Comparison of ENCODE assay signal across 31 cellular contexts in genomic region chr10:132487241-132488135, GRCh38. TPM values are rescaled to one million over a fixed set of nuclear protein-coding genes. Genes with fewer than 3 reads are reported as not detected.
DNase-seq lines count a peak whose midpoint lies in the region; ATAC-seq and TF ChIP-seq lines count a peak whose summit lies in the region.
"Had no signal": no experiment of that assay in that cellular context is flagged by ENCODE, and none has a peak within 500 bp of the region (broad histone marks: within the 10 kb centered on the region; RNA-seq: fewer than 3 reads in every experiment).

No MANE protein-coding gene starts in this region.

- intact Hi-C loops in Right ventricle myocardium superior (cut with DNase I) (no loop called here), left cardiac atrium (cut with DNase I) (no loop called here), mucosa of descending colon (cut with DNase I, micrococcal nuclease) (no loop called here), aorta (cut with DNase I) (no loop called here)

- peak; percentile 34 for DNase-seq in Right ventricle myocardium superior
- no peak for DNase-seq in left cardiac atrium
- peak; percentile 29 for DNase-seq in WERI-Rb-1
- peak in 1 of 3 donors; percentile 51 for DNase-seq in mucosa of descending colon
- DNase-seq in aorta, result peak; percentile 38 to 67
- no peak for DNase-seq in DMS153 treated with DMSO at 0.1 percent for 48 hours (lab: John Stamatoyannopoulos, UW; ENCODE audit: unreplicated experiment)
- no peak for DNase-seq in NCI-H2081 (lab: John Stamatoyannopoulos, UW)
- DNase-seq: activated CD4-positive, alpha-beta T cell treated with anti-CD3 and anti-CD28 coated beads, Interleukin-2, amount 10 ng/mL, durations not matched to agents 7 days and 5 days; activated gamma-delta T cell treated with Interleukin-2 at 50 U/mL for 16 hours; activated naive CD8-positive, alpha-beta T cell treated with anti-CD3 and anti-CD28 coated beads, Interleukin-2, amount 50 U/mL, for 24 hours; activated T-cell treated with anti-CD3 and anti-CD28 coated beads, Interleukin-2, amount 50 U/mL, for 4 hours; AML-193; central memory CD4-positive, alpha-beta T cell; endodermal cell; glutamatergic neuron; midbrain; MM.1S; naive thymus-derived CD4-positive, alpha-beta T cell; NCI-H1436 treated with DMSO at 0.1 percent for 48 hours; NCI-H2107; NCI-H345; NCI-H748 treated with DMSO at 0.1 percent for 48 hours; nucleus accumbens; SJCRH30; stimulated activated CD8-positive, alpha-beta memory T cell treated with anti-CD3 and anti-CD28 coated beads, Interleukin-4, amount 100 ng/mL, for 48 hours; stimulated activated naive CD8-positive, alpha-beta T cell treated with anti-CD3 and anti-CD28 coated beads, Interleukin-15, amount 100 ng/mL, for 72 hours; T1000 had no signal

- WGBS in aorta, 2 donors, result 92 to 94% methylated on average over 41 of the region's 41 CpGs

- no peak overlapping the region for H3K4me3 ChIP-seq in WERI-Rb-1 (ENCODE audit: low read depth, low read length)
- no peak overlapping the region for H3K4me3 ChIP-seq in mucosa of descending colon
- no peak overlapping the region for H3K4me3 ChIP-seq in aorta (ENCODE audit: low read length in 2 of 2)
- H3K4me3 ChIP-seq: SJCRH30, uterus had no signal

- H3K27ac ChIP-seq in WERI-Rb-1 (no peak overlapping the region), aorta (ENCODE audit: low read depth in 1 of 2, low read length in 2 of 2) (no peak overlapping the region)
- H3K27ac ChIP-seq: KMS-11, SJCRH30, uterus, VCaP had no signal

- H3K36me3 ChIP-seq in WERI-Rb-1 (no peaks in the 10 kb centered on the region), mucosa of descending colon (ENCODE audit: low read depth) (no peaks in the 10 kb centered on the region), aorta (ENCODE audit: control insufficient read depth in 1 of 2, insufficient read depth in 2 of 2, low read length in 1 of 2) (no peaks in the 10 kb centered on the region)
- H3K36me3 ChIP-seq: SJCRH30, uterus had no signal

- TF ChIP-seq CTCF in WERI-Rb-1 (IDR thresholded peaks at IDR 0.05; ENCODE audit: low read depth, low read length) (peak; percentile 28; the same call in 1 of the 2 replicates), mucosa of descending colon (IDR thresholded peaks at IDR 0.05) (no peak)

- ATAC-seq in Right ventricle myocardium superior (ENCODE audit: poor library complexity), result no peak
- no peak for ATAC-seq in left cardiac atrium
- peak; percentile 57 for ATAC-seq in mucosa of descending colon
- ATAC-seq in aorta (ENCODE audit: low FRiP score), result no peak
- ATAC-seq in GM19395 (IDR thresholded peaks at IDR 0.05; ENCODE audit: unreplicated experiment), result no peak
- ATAC-seq: activated naive CD8-positive, alpha-beta T cell treated with anti-CD3 and anti-CD28 coated beads, Interleukin-2, amount 50 U/mL, for 24 hours; activated T-cell treated with anti-CD3 and anti-CD28 coated beads, Interleukin-2, amount 50 U/mL, for 4 hours; naive thymus-derived CD4-positive, alpha-beta T cell; stimulated activated naive CD8-positive, alpha-beta T cell treated with anti-CD3 and anti-CD28 coated beads, Interleukin-15, amount 100 ng/mL, for 72 hours had no signal

- no peaks in the 10 kb centered on the region for H3K4me1 ChIP-seq in mucosa of descending colon (ENCODE audit: low read depth)
- H3K4me1 ChIP-seq in aorta (ENCODE audit: control insufficient read depth in 1 of 2, insufficient read depth in 2 of 2, low read length in 2 of 2), result no peaks in the 10 kb centered on the region
- H3K4me1 ChIP-seq: uterus had no signal

- H3K27me3 ChIP-seq in WERI-Rb-1 (ENCODE audit: insufficient read depth, low read depth, severe bottlenecking), result no peaks in the 10 kb centered on the region
- H3K27me3 ChIP-seq in aorta (ENCODE audit: control insufficient read depth in 1 of 2, insufficient read depth in 2 of 2, low read length in 1 of 2), result no peaks in the 10 kb centered on the region
- H3K27me3 ChIP-seq: SJCRH30, uterus had no signal

- H3K9me3 ChIP-seq in WERI-Rb-1 (ENCODE audit: severe bottlenecking) (no peaks in the 10 kb centered on the region), mucosa of descending colon (no peaks in the 10 kb centered on the region), aorta (ENCODE audit: control insufficient read depth, low read length) (no peaks in the 10 kb centered on the region)
- H3K9me3 ChIP-seq: SJCRH30, uterus had no signal

RNA-seq across cellular contexts. Expression of gene INPP5A, which starts 50.1 kb away (rescaled TPM):
- total RNA-seq in Right ventricle myocardium superior, result 99.1 TPM
- total RNA-seq in left cardiac atrium, result 10 to 100 TPM; 74.4 to 95.3 TPM
- 10 to 100 TPM; 31.7 to 92.8 (median 32.0) TPM for total RNA-seq in mucosa of descending colon
- total RNA-seq in aorta, result 100 to 1,000 TPM in 1 of 2 donors, 10 to 100 TPM in 1; 66.4 to 112 TPM
- 10 to 100 TPM; 37.7 to 43.4 TPM for polyA plus RNA-seq in aorta

Comparison
In these comparisons a context has a peak if more than half of its experiments do, and no peak if none do; other contexts are left out.
1. DNase-seq: peak in Right ventricle myocardium superior (single experiment), WERI-Rb-1 (single experiment) and aorta (2 of 2); none in left cardiac atrium (single experiment), DMS153 treated with DMSO at 0.1 percent for 48 hours (single experiment) and NCI-H2081 (0 of 2).